In genomic region chr5:125064610-125065009, GRCh38 we compare ENCODE assay signal across 20 cellular contexts.
A peak's percentile ranks its signal among the peaks of the same experiment; 100 is the strongest.
DNase-seq lines count a peak whose midpoint lies in the region; ATAC-seq and TF ChIP-seq lines count a peak whose summit lies in the region.
"Had no signal": no experiment of that assay in that cellular context is flagged by ENCODE, and none has a peak within 500 bp of the region (broad histone marks: within the 10 kb centered on the region; RNA-seq: fewer than 3 reads in every experiment).

No MANE protein-coding gene starts in this region.

- H3K9me3 Mint-ChIP-seq in GM23338 (peaks cover 2% of the 10 kb centered on the region; the same call in 1 of the 3 replicates), endodermal cell (peaks cover 8% of the 10 kb centered on the region)

- CTCF ChIA-PET in PC-3 (lab: Charles Lee): no interaction called here

- WGBS in endodermal cell (ENCODE audit: insufficient coverage in 1 of 2, insufficient read length in 1 of 2), 2 experiments: 92 to 100% methylated on average over 1 to 3 of the region's 3 CpGs
- 92 to 100% (median 92%) methylated on average over 3 of the region's 3 CpGs for WGBS in spleen, 5 donors

- H3K4me1 Mint-ChIP-seq in GM23338 (peaks cover 32% of the 10 kb centered on the region), endodermal cell (peaks cover 10% of the 10 kb centered on the region)
- H3K4me1 Mint-ChIP-seq: activated CD4-positive, alpha-beta T cell treated with anti-CD3 and anti-CD28 coated beads for 36 hours; naive B cell had no signal

- no peak for TF ChIP-seq CTCF in GM23338 (conservative IDR thresholded peaks at IDR 0.05; ENCODE audit: low read depth in 2 of 2)
- no peak for TF ChIP-seq CTCF in PC-3 (conservative IDR thresholded peaks at IDR 0.05; ENCODE audit: low read depth, low read length)
- TF ChIP-seq CTCF in endodermal cell (conservative IDR thresholded peaks at IDR 0.05): no peak
- TF ChIP-seq CTCF in spleen (IDR thresholded peaks at IDR 0.05 in 8 of 11, conservative IDR thresholded peaks at IDR 0.05 in 3 of 11): no peak

- POLR2A ChIA-PET in PC-3 (lab: Charles Lee; ENCODE audit: unreplicated experiment): no interaction called here

- H3K9me3 ChIP-seq in PC-3 (ENCODE audit: low read length) (no peaks in the 10 kb centered on the region), endodermal cell (ENCODE audit: control insufficient read depth, low read length) (peaks cover 3% of the 10 kb centered on the region), spleen (peaks cover 0 to 4% (median 0%) of the 10 kb centered on the region in 8 donors)
- H3K9me3 ChIP-seq: suprapubic skin, vagina had no signal

- no peak overlapping the region for H3K4me3 Mint-ChIP-seq in GM23338
- no peak overlapping the region for H3K4me3 Mint-ChIP-seq in endodermal cell
- H3K4me3 Mint-ChIP-seq: activated CD4-positive, alpha-beta T cell treated with anti-CD3 and anti-CD28 coated beads for 36 hours; activated naive CD4-positive, alpha-beta T cell treated with anti-CD3 and anti-CD28 coated beads for 36 hours; naive B cell had no signal

- H3K79me2 ChIP-seq in GM23338 (replicated peaks; ENCODE audit: insufficient read depth) (no peaks in the 10 kb centered on the region), PC-3 (ENCODE audit: low read length) (no peaks in the 10 kb centered on the region)

- intact Hi-C loops in PC-3 (cut with micrococcal nuclease): no loop called here
- intact Hi-C loops in spleen (cut with DNase I; ENCODE audit: low total_unique reads): no loop called here

- peaks cover 1% of the 10 kb centered on the region for H3K27me3 Mint-ChIP-seq in GM23338 (ENCODE audit: insufficient read depth, low read depth, poor library complexity)
- no peaks in the 10 kb centered on the region for H3K27me3 Mint-ChIP-seq in endodermal cell (ENCODE audit: insufficient read depth)
- H3K27me3 Mint-ChIP-seq: activated CD4-positive, alpha-beta T cell treated with anti-CD3 and anti-CD28 coated beads for 36 hours; naive B cell had no signal

- H3K36me3 Mint-ChIP-seq in GM23338 (ENCODE audit: low read depth) (peaks cover 5% of the 10 kb centered on the region; the same call in 2 of the 3 replicates), endodermal cell (ENCODE audit: low read depth) (peaks cover under 1% of the 10 kb centered on the region)

- H3K27ac Mint-ChIP-seq in GM23338: no peak overlapping the region
- no peak overlapping the region for H3K27ac Mint-ChIP-seq in endodermal cell
- H3K27ac Mint-ChIP-seq: activated CD4-positive, alpha-beta T cell treated with anti-CD3 and anti-CD28 coated beads for 36 hours; activated naive CD4-positive, alpha-beta T cell treated with anti-CD3 and anti-CD28 coated beads for 36 hours had no signal

- H3K27ac ChIP-seq in GM23338 (ENCODE audit: low read depth) (no peak overlapping the region), PC-3 (ENCODE audit: low read length) (no peak overlapping the region), endodermal cell (ENCODE audit: low read depth, low read length) (peak overlapping the region; percentile 7), spleen (no peak overlapping the region)
- H3K27ac ChIP-seq: heart left ventricle, suprapubic skin, vagina had no signal

- H3K9me2 ChIP-seq in GM23338 (ENCODE audit: insufficient read depth) (peaks cover 5% of the 10 kb centered on the region; the same call in 1 of the 2 replicates), PC-3 (replicated peaks; ENCODE audit: low read length) (no peaks in the 10 kb centered on the region)

- no peaks in the 10 kb centered on the region for H3K27me3 ChIP-seq in GM23338 (ENCODE audit: insufficient read depth)
- no peaks in the 10 kb centered on the region for H3K27me3 ChIP-seq in PC-3 (ENCODE audit: low read length)
- H3K27me3 ChIP-seq in endodermal cell (ENCODE audit: control insufficient read depth, insufficient read depth, low read length, poor library complexity, severe bottlenecking): no peaks in the 10 kb centered on the region
- H3K27me3 ChIP-seq in spleen (replicated peaks in 1 of 7): no peaks in the 10 kb centered on the region
- H3K27me3 ChIP-seq: dorsolateral prefrontal cortex, heart left ventricle, suprapubic skin, vagina had no signal

- no peak for TF ChIP-seq POLR2A in spleen (IDR thresholded peaks at IDR 0.05)

- H3F3A ChIP-seq in GM23338 (replicated peaks; ENCODE audit: low read depth) (peaks cover 15% of the 10 kb centered on the region), PC-3 (ENCODE audit: low read length, unreplicated experiment) (no peaks in the 10 kb centered on the region)

- peak overlapping the region; percentile 84; the same call in 1 of the 2 replicates for H2AFZ ChIP-seq in GM23338
- peak overlapping the region; percentile 17; the same call in 1 of the 2 replicates for H2AFZ ChIP-seq in PC-3 (ENCODE audit: low read length)

- H4K20me1 ChIP-seq in GM23338 (replicated peaks; ENCODE audit: insufficient read depth): no peaks in the 10 kb centered on the region
- no peaks in the 10 kb centered on the region for H4K20me1 ChIP-seq in PC-3 (ENCODE audit: low read length)

- H3K36me3 ChIP-seq in GM23338 (ENCODE audit: insufficient read depth) (peaks cover 2% of the 10 kb centered on the region; the same call in 1 of the 2 replicates), PC-3 (ENCODE audit: low read depth, low read length) (no peaks in the 10 kb centered on the region), endodermal cell (ENCODE audit: control insufficient read depth, insufficient read depth, low read length) (no peaks in the 10 kb centered on the region), spleen (no peaks in the 10 kb centered on the region)
- H3K36me3 ChIP-seq: heart left ventricle, suprapubic skin, vagina had no signal

- no peak for DNase-seq in GM23338 (ENCODE audit: low spot score)
- no peak for DNase-seq in PC-3
- DNase-seq in endodermal cell: no peak
- DNase-seq in retina: peak; percentile 42
- DNase-seq in spleen: no peak
- DNase-seq in GM19238 (ENCODE audit: insufficient read length, low spot score): no peak
- DNase-seq: activated CD4-positive, alpha-beta T cell treated with anti-CD3 and anti-CD28 coated beads for 36 hours; activated naive CD4-positive, alpha-beta T cell treated with anti-CD3 and anti-CD28 coated beads for 36 hours; activated T-cell treated with anti-CD3 and anti-CD28 coated beads, Interleukin-2, amount 50 U/mL, for 48 hours; central memory CD4-positive, alpha-beta T cell; DMS79; dorsolateral prefrontal cortex; heart left ventricle; left colon; naive B cell; OCI-M1; SIG-M5 had no signal

- H3K4me2 ChIP-seq in GM23338: 0 out of 2 replicates have a peak overlapping the region, but pooled peaks have one; percentile 24
- H3K4me2 ChIP-seq in PC-3 (ENCODE audit: low read length): no peak overlapping the region

- ATAC-seq in GM23338 (no peak), PC-3 (no peak), GM21515 (IDR thresholded peaks at IDR 0.05; ENCODE audit: unreplicated experiment) (no peak)
- ATAC-seq: activated CD4-positive, alpha-beta T cell treated with anti-CD3 and anti-CD28 coated beads for 36 hours; heart left ventricle; left colon had no signal

- H3K4me1 ChIP-seq in GM23338 (ENCODE audit: insufficient read depth) (peaks cover 31% of the 10 kb centered on the region), PC-3 (ENCODE audit: insufficient read depth, low read length) (peaks cover 8% of the 10 kb centered on the region), endodermal cell (ENCODE audit: control insufficient read depth, insufficient read depth, low read length) (peaks cover 2% of the 10 kb centered on the region), spleen (no peaks in the 10 kb centered on the region)
- H3K4me1 ChIP-seq: suprapubic skin, vagina had no signal

- BruUV-seq in PC-3 (replicated peaks; lab: Mats Ljungman, UMichigan): no TSS peak

- no peak overlapping the region for H3K9ac ChIP-seq in PC-3 (ENCODE audit: low read length)
- no peak overlapping the region for H3K9ac ChIP-seq in endodermal cell (ENCODE audit: extremely low read depth, low read length, poor library complexity, severe bottlenecking)

- no peak overlapping the region for H3K4me3 ChIP-seq in GM23338
- H3K4me3 ChIP-seq in PC-3 (ENCODE audit: low read length): no peak overlapping the region
- H3K4me3 ChIP-seq in endodermal cell (ENCODE audit: low read length): no peak overlapping the region
- H3K4me3 ChIP-seq in spleen: no peak overlapping the region
- H3K4me3 ChIP-seq: dorsolateral prefrontal cortex, heart left ventricle, suprapubic skin, vagina had no signal

TF ChIP-seq in GM23338, 12 proteins besides CTCF, POLR2A, EP300 and RAD21:
- no peak for TF ChIP-seq EZH2phosphoT487 (IDR thresholded peaks at IDR 0.05; ENCODE audit: unreplicated experiment)
- TF ChIP-seq ZNF331 (CRISPR knock-in tag; IDR thresholded peaks at IDR 0.05; ENCODE audit: low read depth): no peak
- TF ChIP-seq EZH2 (IDR thresholded peaks at IDR 0.05; ENCODE audit: low read depth, unreplicated experiment): no peak
- TF ChIP-seq CREB1 (CRISPR knock-in tag; IDR thresholded peaks at IDR 0.05; ENCODE audit: low read depth): no peak
- TF ChIP-seq ZNF114 (CRISPR knock-in tag; IDR thresholded peaks at IDR 0.05): no peak
- no peak for TF ChIP-seq POLR2AphosphoS5 (IDR thresholded peaks at IDR 0.05; ENCODE audit: low read depth)
- no peak for TF ChIP-seq NANOG (IDR thresholded peaks at IDR 0.05; ENCODE audit: borderline replicate concordance)
- TF ChIP-seq ETS1 (IDR thresholded peaks at IDR 0.05): no peak
- no peak for TF ChIP-seq JUNB (IDR thresholded peaks at IDR 0.05; ENCODE audit: unreplicated experiment)
